In the genomic region with DNA sequence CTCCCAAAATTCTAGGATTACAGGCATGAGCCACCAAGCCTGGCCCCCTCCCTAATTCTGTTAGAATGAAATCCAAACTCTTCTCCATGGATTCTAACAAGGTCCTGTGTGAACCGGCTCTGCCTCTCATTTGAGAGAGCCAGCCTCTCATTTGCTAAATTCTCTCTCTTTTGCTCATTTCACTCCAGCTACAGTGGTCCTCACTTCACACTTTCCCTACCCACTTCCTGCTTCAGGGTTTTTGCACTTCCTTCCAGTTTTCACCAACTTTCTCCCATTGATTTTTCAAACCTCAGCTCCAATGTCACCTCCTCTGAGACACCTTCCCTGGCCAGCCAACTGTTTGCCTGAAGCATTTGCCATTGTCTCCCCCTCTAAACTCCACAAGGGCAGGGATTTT, we compare ENCODE assay signal across 16 cellular contexts. TPM values are rescaled to one million over a fixed set of nuclear protein-coding genes. Genes with fewer than 3 reads are reported as not detected.
"Had no signal": no experiment of that assay in that cellular context is flagged by ENCODE, and none has a peak within 500 bp of the region (broad histone marks: within the 10 kb centered on the region; RNA-seq: fewer than 3 reads in every experiment).

No MANE protein-coding gene starts in this region.

- ATAC-seq: activated T-cell treated with anti-CD3 and anti-CD28 coated beads, Interleukin-2, amount 50 U/mL, for 4 hours; left ventricle myocardium superior; right cardiac atrium had no signal

- H2AFZ ChIP-seq: hepatocyte had no signal

- H3K9me3 ChIP-seq: colonic mucosa, esophagus muscularis mucosa, thoracic aorta had no signal

- H3K36me3 ChIP-seq: colonic mucosa, esophagus muscularis mucosa, thoracic aorta had no signal

- H3K79me2 ChIP-seq: hepatocyte had no signal

- H3K4me1 ChIP-seq: colonic mucosa had no signal

- H3K4me3 ChIP-seq: colonic mucosa, esophagus muscularis mucosa, hepatocyte, thoracic aorta had no signal

- H3K4me2 ChIP-seq: hepatocyte had no signal

- H3K27me3 ChIP-seq: colonic mucosa, hepatocyte had no signal

- H3K27ac ChIP-seq: colonic mucosa, esophagus muscularis mucosa, hepatocyte, thoracic aorta had no signal

- DNase-seq: activated CD4-positive, alpha-beta T cell treated with anti-CD3 and anti-CD28 coated beads, Interleukin-2, amount 50 U/mL, for 4 hours; activated CD4-positive, CD25-positive, alpha-beta regulatory T cell treated with anti-CD3 and anti-CD28 coated beads, Interleukin-2, amount 50 U/mL, for 72 hours; activated effector memory CD4-positive, alpha-beta T cell treated with anti-CD3 and anti-CD28 coated beads, Interleukin-2, amount 50 U/mL, for 16 hours; activated T-cell treated with anti-CD3 and anti-CD28 coated beads, Interleukin-2, amount 50 U/mL, for 4 hours; amniotic stem cell; colonic mucosa; left ventricle myocardium superior; right cardiac atrium; small intestine; stimulated activated CD4-positive, alpha-beta T cell treated with anti-CD3 and anti-CD28 coated beads, Interleukin-4, amount 100 ng/mL, for 24 hours; stimulated activated CD8-positive, alpha-beta memory T cell treated with anti-CD3 and anti-CD28 coated beads, Interleukin-4, amount 100 ng/mL, for 48 hours; T1000 had no signal

- FAIRE-seq: small intestine had no signal

RNA-seq across cellular contexts. Expression of gene COX4I2, which starts 5.1 kb away (rescaled TPM):
- total RNA-seq: activated T-cell treated with anti-CD3 and anti-CD28 coated beads, Interleukin-2, amount 50 U/mL, for 4 hours; progenitor cell of endocrine pancreas had no signal
